1 cellular context compared by ENCODE assay signal in genomic region chr19:45886427-45887310, GRCh38.
A peak's percentile ranks its signal among the peaks of the same experiment; 100 is the strongest.
TF ChIP-seq lines count a peak whose summit lies in the region.

No MANE protein-coding gene starts in this region.

TF ChIP-seq in K562, 482 proteins besides CTCF, POLR2A, EP300 and RAD21 (continued from another document and continues in another):
- TF ChIP-seq E4F1 (CRISPR knock-in tag; IDR thresholded peaks at IDR 0.05; ENCODE audit: borderline replicate concordance) (no peak), ZNF384 (IDR thresholded peaks at IDR 0.05; ENCODE audit: low read depth, low read length) (peak; percentile 10; the same call in 1 of the 2 replicates), ZNF75A (CRISPR knock-in tag; IDR thresholded peaks at IDR 0.05) (no peak), ZNF445 (CRISPR knock-in tag; IDR thresholded peaks at IDR 0.05; ENCODE audit: low read depth) (no peak), XRCC5 (IDR thresholded peaks at IDR 0.05; ENCODE audit: low read depth, low read length) (peak; percentile 87), RERE (CRISPR knock-in tag; IDR thresholded peaks at IDR 0.05; ENCODE audit: borderline replicate concordance) (no peak), ASH1L (IDR thresholded peaks at IDR 0.05; ENCODE audit: borderline replicate concordance, low read depth, partially characterized antibody) (no peak), HDAC1 (IDR thresholded peaks at IDR 0.05) (peak in 1 of 2 experiments; percentile 7; a peak in 2 of 4 replicates), HOXB6 (CRISPR knock-in tag; IDR thresholded peaks at IDR 0.05; ENCODE audit: borderline replicate concordance) (0 out of 2 replicates have a peak, but pooled peaks have one; percentile 43), RBM15 (IDR thresholded peaks at IDR 0.05; ENCODE audit: insufficient read depth, low read length) (no peak), MAFG (tag; conservative IDR thresholded peaks at IDR 0.05) (no peak), ETV6 (IDR thresholded peaks at IDR 0.05; ENCODE audit: borderline replicate concordance in 1 of 2, low read depth in 2 of 2, low read length in 1 of 2) (no peak), ETV6 (CRISPR knock-in tag; IDR thresholded peaks at IDR 0.05; ENCODE audit: borderline replicate concordance) (0 out of 2 replicates have a peak, but pooled peaks have one; percentile 23), ARID3B (CRISPR knock-in tag; IDR thresholded peaks at IDR 0.05; ENCODE audit: borderline replicate concordance) (no peak), IRF2 (CRISPR knock-in tag; IDR thresholded peaks at IDR 0.05) (no peak), BCL6 (CRISPR knock-in tag; IDR thresholded peaks at IDR 0.05) (no peak), NFIX (CRISPR knock-in tag; IDR thresholded peaks at IDR 0.05; ENCODE audit: low read depth) (no peak), TARDBP (IDR thresholded peaks at IDR 0.05) (no peak), FOXM1 (IDR thresholded peaks at IDR 0.05; ENCODE audit: low read depth) (peak; percentile 86), FOXM1 (CRISPR knock-in tag; IDR thresholded peaks at IDR 0.05; ENCODE audit: low read depth) (no peak), TGIF2 (CRISPR knock-in tag; IDR thresholded peaks at IDR 0.05) (no peak), SMAD1 (IDR thresholded peaks at IDR 0.05; ENCODE audit: low read depth, low read length, partially characterized antibody) (peak; percentile 22), TFAM (CRISPR knock-in tag; conservative IDR thresholded peaks at IDR 0.05) (no peak), ARHGAP35 (IDR thresholded peaks at IDR 0.05; ENCODE audit: partially characterized antibody) (no peak), GABPB2 (CRISPR knock-in tag; conservative IDR thresholded peaks at IDR 0.05) (no peak)
- TF ChIP-seq, protein P1, sequence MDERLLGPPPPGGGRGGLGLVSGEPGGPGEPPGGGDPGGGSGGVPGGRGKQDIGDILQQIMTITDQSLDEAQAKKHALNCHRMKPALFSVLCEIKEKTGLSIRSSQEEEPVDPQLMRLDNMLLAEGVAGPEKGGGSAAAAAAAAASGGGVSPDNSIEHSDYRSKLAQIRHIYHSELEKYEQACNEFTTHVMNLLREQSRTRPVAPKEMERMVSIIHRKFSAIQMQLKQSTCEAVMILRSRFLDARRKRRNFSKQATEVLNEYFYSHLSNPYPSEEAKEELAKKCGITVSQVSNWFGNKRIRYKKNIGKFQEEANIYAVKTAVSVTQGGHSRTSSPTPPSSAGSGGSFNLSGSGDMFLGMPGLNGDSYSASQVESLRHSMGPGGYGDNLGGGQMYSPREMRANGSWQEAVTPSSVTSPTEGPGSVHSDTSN (CRISPR knock-in tag; IDR thresholded peaks at IDR 0.05; ENCODE audit: low read depth): no peak
- TF ChIP-seq, protein P1 (tag; conservative IDR thresholded peaks at IDR 0.05; ENCODE audit: low read depth): no peak
- TF ChIP-seq, protein P2, sequence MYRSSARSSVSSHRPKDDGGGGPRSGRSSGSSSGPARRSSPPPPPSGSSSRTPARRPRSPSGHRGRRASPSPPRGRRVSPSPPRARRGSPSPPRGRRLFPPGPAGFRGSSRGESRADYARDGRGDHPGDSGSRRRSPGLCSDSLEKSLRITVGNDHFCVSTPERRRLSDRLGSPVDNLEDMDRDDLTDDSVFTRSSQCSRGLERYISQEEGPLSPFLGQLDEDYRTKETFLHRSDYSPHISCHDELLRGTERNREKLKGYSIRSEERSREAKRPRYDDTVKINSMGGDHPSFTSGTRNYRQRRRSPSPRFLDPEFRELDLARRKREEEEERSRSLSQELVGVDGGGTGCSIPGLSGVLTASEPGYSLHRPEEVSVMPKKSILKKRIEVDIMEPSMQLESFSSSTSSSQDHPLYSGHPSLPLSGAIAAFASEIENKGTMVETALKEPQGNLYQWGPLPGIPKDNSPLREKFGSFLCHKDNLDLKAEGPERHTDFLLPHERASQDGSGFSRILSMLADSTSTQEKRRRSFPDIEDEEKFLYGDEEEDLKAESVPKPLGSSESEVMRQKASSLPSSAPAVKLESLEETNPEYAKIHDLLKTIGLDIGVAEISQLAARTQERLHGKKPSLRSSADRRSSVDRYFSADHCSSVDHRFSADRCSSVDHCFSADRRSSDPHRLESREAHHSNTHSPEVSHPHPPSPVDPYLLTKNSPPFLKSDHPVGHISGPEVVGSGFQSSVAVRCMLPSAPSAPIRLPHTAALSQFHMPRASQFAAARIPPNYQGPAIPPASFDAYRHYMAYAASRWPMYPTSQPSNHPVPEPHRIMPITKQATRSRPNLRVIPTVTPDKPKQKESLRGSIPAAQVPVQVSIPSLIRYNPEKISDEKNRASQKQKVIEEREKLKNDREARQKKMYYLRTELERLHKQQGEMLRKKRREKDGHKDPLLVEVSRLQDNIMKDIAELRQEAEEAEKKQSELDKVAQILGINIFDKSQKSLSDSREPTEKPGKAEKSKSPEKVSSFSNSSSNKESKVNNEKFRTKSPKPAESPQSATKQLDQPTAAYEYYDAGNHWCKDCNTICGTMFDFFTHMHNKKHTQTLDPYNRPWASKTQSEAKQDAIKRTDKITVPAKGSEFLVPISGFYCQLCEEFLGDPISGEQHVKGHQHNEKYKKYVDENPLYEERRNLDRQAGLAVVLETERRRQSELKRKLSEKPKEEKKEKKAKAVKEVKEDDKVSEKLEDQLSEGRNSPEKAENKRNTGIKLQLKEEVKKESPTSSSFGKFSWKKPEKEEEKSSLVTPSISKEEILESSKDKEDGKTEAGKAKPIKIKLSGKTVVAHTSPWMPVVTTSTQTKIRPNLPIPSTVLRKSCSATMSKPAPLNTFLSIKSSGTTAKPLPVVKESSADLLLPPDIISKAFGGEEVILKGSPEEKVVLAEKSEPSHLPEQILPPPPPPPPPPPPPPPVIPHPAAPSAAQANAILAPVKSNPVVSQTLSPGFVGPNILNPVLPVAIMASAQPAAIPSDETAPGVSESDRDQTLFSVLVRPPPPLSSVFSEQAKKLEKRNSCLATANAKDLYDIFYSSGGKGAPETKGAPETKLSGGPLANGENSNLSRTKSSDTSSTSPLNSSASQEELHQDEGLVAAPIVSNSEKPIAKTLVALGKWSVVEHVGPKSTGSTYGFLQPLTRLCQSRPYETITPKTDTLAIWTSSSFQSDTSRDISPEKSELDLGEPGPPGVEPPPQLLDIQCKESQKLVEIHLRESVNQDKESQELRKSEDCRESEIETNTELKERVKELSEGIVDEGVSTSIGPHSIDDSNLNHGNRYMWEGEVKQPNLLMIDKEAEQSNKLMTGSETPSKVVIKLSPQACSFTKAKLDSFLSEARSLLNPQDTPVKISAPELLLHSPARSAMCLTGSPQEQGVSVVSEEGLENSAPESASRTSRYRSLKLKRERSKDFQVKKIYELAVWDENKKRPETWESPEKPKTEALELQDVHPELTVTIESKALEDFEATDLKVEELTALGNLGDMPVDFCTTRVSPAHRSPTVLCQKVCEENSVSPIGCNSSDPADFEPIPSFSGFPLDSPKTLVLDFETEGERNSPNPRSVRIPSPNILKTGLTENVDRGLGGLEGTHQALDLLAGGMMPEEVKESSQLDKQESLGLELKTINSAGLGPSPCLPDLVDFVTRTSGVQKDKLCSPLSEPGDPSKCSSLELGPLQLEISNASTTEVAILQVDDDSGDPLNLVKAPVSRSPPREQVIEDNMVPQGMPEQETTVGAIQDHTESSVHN (IDR thresholded peaks at IDR 0.05; ENCODE audit: borderline replicate concordance in 1 of 2, low read depth in 1 of 2): no peak
- TF ChIP-seq, protein P3, sequence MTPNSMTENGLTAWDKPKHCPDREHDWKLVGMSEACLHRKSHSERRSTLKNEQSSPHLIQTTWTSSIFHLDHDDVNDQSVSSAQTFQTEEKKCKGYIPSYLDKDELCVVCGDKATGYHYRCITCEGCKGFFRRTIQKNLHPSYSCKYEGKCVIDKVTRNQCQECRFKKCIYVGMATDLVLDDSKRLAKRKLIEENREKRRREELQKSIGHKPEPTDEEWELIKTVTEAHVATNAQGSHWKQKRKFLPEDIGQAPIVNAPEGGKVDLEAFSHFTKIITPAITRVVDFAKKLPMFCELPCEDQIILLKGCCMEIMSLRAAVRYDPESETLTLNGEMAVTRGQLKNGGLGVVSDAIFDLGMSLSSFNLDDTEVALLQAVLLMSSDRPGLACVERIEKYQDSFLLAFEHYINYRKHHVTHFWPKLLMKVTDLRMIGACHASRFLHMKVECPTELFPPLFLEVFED (CRISPR knock-in tag; conservative IDR thresholded peaks at IDR 0.05): 0 out of 2 replicates have a peak, but pooled peaks have one; percentile 71
- TF ChIP-seq, protein P4, sequence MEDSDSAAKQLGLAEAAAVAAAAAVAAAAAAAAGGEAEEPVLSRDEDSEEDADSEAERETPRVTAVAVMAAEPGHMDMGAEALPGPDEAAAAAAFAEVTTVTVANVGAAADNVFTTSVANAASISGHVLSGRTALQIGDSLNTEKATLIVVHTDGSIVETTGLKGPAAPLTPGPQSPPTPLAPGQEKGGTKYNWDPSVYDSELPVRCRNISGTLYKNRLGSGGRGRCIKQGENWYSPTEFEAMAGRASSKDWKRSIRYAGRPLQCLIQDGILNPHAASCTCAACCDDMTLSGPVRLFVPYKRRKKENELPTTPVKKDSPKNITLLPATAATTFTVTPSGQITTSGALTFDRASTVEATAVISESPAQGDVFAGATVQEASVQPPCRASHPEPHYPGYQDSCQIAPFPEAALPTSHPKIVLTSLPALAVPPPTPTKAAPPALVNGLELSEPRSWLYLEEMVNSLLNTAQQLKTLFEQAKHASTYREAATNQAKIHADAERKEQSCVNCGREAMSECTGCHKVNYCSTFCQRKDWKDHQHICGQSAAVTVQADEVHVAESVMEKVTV (CRISPR knock-in tag; IDR thresholded peaks at IDR 0.05): no peak
